Comparison of ENCODE assay signal across 8 cellular contexts in the genomic region with DNA sequence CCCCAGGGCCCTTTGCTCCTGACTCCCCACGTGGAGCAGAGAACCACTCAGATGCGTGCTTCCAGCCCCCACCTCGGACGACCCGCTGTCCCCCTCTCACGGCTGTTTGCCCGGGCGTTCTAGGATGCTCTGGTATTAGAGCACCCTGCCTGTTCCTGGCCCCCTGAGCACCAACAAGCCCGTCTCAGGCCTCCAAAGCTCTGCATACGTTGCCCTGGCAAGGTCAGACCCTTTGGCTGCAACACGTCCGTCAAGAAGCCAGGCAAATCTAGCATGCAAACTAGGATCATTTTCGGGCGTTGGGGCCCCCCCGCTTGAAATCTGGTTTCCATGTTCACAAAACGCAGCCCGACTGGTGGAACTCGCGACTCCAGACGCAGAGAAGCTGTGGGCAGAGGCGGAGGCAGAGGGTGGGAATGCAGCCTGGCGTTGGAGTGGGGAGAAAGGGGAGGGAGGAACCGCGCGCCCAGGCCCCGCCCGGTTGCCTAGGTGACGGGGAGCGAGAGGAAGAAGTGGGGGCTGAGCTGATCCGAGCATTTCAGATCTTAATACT.
A peak's percentile ranks its signal among the peaks of the same experiment; 100 is the strongest.
DNase-seq lines count a peak whose midpoint lies in the region; ATAC-seq and TF ChIP-seq lines count a peak whose summit lies in the region.

No MANE protein-coding gene starts in this region.

- peak overlapping the region; percentile 99 for H3K4me2 ChIP-seq in OCI-LY3 (ENCODE audit: low read length)

- no peaks in the 10 kb centered on the region for H4K20me1 ChIP-seq in OCI-LY3 (ENCODE audit: insufficient read depth, low read length)

- no peak for TF ChIP-seq CTCF in OCI-LY3 (IDR thresholded peaks at IDR 0.05; ENCODE audit: low read depth, low read length)
- TF ChIP-seq CTCF in lower leg skin (IDR thresholded peaks at IDR 0.05): no peak

- peaks cover 15% of the 10 kb centered on the region for H3K4me1 ChIP-seq in OCI-LY3 (ENCODE audit: low read length)
- H3K4me1 ChIP-seq in stomach smooth muscle (ENCODE audit: control insufficient read depth, insufficient read depth, low read length): peaks cover 15% of the 10 kb centered on the region

- ATAC-seq in HG02798 (IDR thresholded peaks at IDR 0.05; ENCODE audit: poor library complexity, unreplicated experiment): peak; percentile 60
- ATAC-seq in HG03354 (IDR thresholded peaks at IDR 0.05; ENCODE audit: poor library complexity, severe bottlenecking, unreplicated experiment): no peak

- no peak for TF ChIP-seq POLR2A in lower leg skin (IDR thresholded peaks at IDR 0.05)

- H3K4me3 ChIP-seq in OCI-LY3 (ENCODE audit: low read length): peak overlapping the region; percentile 95
- H3K4me3 ChIP-seq in lower leg skin (ENCODE audit: low read depth, poor library complexity, severe bottlenecking): peak overlapping the region; percentile 23
- H3K4me3 ChIP-seq in stomach smooth muscle (ENCODE audit: low read length in 2 of 2): peak overlapping the region; percentile 72 to 76

- peak; percentile 29 for DNase-seq in DMS79 (lab: John Stamatoyannopoulos, UW)
- DNase-seq in ecto neural progenitor cell (ENCODE audit: low spot score): peak; percentile 92
- DNase-seq in lower leg skin (ENCODE audit: low spot score in 2 of 2): peak; percentile 32 to 89
- no peak for DNase-seq in KG1 (lab: John Stamatoyannopoulos, UW)

- no peak overlapping the region for H3K27ac ChIP-seq in OCI-LY3 (ENCODE audit: low read length)
- H3K27ac ChIP-seq in stomach smooth muscle (ENCODE audit: low read length): no peak overlapping the region

- WGBS in lower leg skin, 2 donors: 6 to 11% methylated on average over 29 to 30 of the region's 30 CpGs

- H3K36me3 ChIP-seq in OCI-LY3 (replicated peaks; ENCODE audit: low read depth, low read length) (no peaks in the 10 kb centered on the region), stomach smooth muscle (ENCODE audit: control insufficient read depth in 2 of 2, insufficient read depth in 2 of 2, low read length in 2 of 2) (no peaks in the 10 kb centered on the region)

- H3K9ac ChIP-seq in OCI-LY3 (ENCODE audit: low read length) (peak overlapping the region; percentile 58), stomach smooth muscle (ENCODE audit: low read length in 2 of 2) (peak overlapping the region in 1 of 2 donors; percentile 54)

- H3K27me3 ChIP-seq in OCI-LY3 (ENCODE audit: low read depth, low read length) (peaks cover 36% of the 10 kb centered on the region), stomach smooth muscle (ENCODE audit: control insufficient read depth in 1 of 2, insufficient read depth in 2 of 2, low read length in 2 of 2) (no peaks in the 10 kb centered on the region)

- no peaks in the 10 kb centered on the region for H3K9me3 ChIP-seq in OCI-LY3 (ENCODE audit: insufficient read depth, low read length)
- no peaks in the 10 kb centered on the region for H3K9me3 ChIP-seq in stomach smooth muscle (ENCODE audit: control insufficient read depth in 2 of 2, low read length in 2 of 2)

- intact Hi-C loops in lower leg skin (cut with DNase I; ENCODE audit: low total_unique reads): no loop called here

- no peaks in the 10 kb centered on the region for H3K79me2 ChIP-seq in OCI-LY3 (ENCODE audit: low read length)

- H2AFZ ChIP-seq in OCI-LY3 (ENCODE audit: low read depth, low read length): peak overlapping the region; percentile 99

Comparison
In these comparisons a context has a peak if more than half of its experiments do, and no peak if none do; other contexts are left out.
1. H3K4me3 ChIP-seq: peak in every context shown above with its lines; median percentile 95 in OCI-LY3; 74 in stomach smooth muscle; 23 in lower leg skin.